2 cellular contexts compared by ENCODE assay signal in the genomic region with DNA sequence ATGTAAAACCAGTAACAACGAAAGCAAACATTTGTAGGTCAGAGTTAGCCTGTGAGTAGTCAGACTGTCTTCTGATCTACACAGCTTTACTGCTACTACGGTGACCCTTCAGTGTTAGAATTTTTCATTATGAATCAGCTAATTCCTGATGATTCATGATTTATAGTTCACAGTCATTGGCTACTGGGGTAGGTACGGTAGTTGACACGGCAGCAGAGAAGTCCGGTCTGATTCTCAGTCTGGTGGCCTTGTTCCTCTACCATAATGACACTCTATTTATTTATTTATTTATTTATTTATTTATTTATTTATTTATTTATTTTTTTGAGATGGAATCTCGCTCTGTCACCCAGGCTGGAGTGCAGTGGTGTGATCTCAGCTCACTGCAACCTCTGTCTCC.
TF ChIP-seq lines count a peak whose summit lies in the region.

No MANE protein-coding gene starts in this region.

TF ChIP-seq in A549, 52 proteins besides CTCF, POLR2A, EP300 and RAD21 (continued from another document):
- peak; percentile 74 for TF ChIP-seq MAFK (IDR thresholded peaks at IDR 0.05; ENCODE audit: partially characterized antibody)
- TF ChIP-seq JUNB (IDR thresholded peaks at IDR 0.05) = 0 out of 2 replicates have a peak, but pooled peaks have one; percentile 34

TF ChIP-seq in SK-N-SH, 30 proteins besides CTCF, POLR2A, EP300 and RAD21:
- TF ChIP-seq, protein P1, sequence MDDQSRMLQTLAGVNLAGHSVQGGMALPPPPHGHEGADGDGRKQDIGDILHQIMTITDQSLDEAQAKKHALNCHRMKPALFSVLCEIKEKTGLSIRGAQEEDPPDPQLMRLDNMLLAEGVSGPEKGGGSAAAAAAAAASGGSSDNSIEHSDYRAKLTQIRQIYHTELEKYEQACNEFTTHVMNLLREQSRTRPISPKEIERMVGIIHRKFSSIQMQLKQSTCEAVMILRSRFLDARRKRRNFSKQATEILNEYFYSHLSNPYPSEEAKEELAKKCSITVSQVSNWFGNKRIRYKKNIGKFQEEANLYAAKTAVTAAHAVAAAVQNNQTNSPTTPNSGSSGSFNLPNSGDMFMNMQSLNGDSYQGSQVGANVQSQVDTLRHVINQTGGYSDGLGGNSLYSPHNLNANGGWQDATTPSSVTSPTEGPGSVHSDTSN (IDR thresholded peaks at IDR 0.05) = peak; percentile 35; the same call in 1 of the 2 replicates
- peak; percentile 44 for TF ChIP-seq JUND (IDR thresholded peaks at IDR 0.05)
- peak; percentile 65; the same call in 1 of the 2 replicates for TF ChIP-seq FOSL2 (IDR thresholded peaks at IDR 0.05; ENCODE audit: borderline replicate concordance, low read depth)
